10 cellular contexts compared by ENCODE assay signal in genomic region chr15:40367038-40367672, GRCh38. TPM values are rescaled to one million over a fixed set of nuclear protein-coding genes. Genes with fewer than 3 reads are reported as not detected.
DNase-seq lines count a peak whose midpoint lies in the region; ATAC-seq and TF ChIP-seq lines count a peak whose summit lies in the region.
"Had no signal": no experiment of that assay in that cellular context is flagged by ENCODE, and none has a peak within 500 bp of the region (broad histone marks: within the 10 kb centered on the region; RNA-seq: fewer than 3 reads in every experiment).

No MANE protein-coding gene starts in this region.

- no peak for TF ChIP-seq CTCF in heart left ventricle (IDR thresholded peaks at IDR 0.05)

- H3K9ac ChIP-seq in ES-I3 (ENCODE audit: low read depth, low read length), result peak overlapping the region; percentile 17; the same call in 1 of the 2 replicates

- peak overlapping the region; percentile 93 for H3K4me3 Mint-ChIP-seq in T-helper 17 cell

- H3K27me3 Mint-ChIP-seq in T-helper 17 cell, result no peaks in the 10 kb centered on the region

- TF ChIP-seq POLR2A in heart left ventricle (IDR thresholded peaks at IDR 0.05), result no peak

- H3K9me3 ChIP-seq in ES-I3 (ENCODE audit: control insufficient read depth, insufficient read depth, low read length) (no peaks in the 10 kb centered on the region; the same call in 1 of the 2 replicates), T-helper 17 cell (ENCODE audit: control insufficient read depth, low read length, poor library complexity, severe bottlenecking) (no peaks in the 10 kb centered on the region), heart left ventricle (no peaks in the 10 kb centered on the region)
- H3K9me3 ChIP-seq: ovary had no signal

- no peak for ATAC-seq in T-helper 17 cell
- ATAC-seq in heart left ventricle, result peak; percentile 85 to 94 (median 90)
- ATAC-seq in HG03378 (IDR thresholded peaks at IDR 0.05; ENCODE audit: unreplicated experiment), result no peak
- no peak for ATAC-seq in HG02970 (IDR thresholded peaks at IDR 0.05; ENCODE audit: low FRiP score, unreplicated experiment)

- H3K27ac Mint-ChIP-seq in T-helper 17 cell, result peak overlapping the region; percentile 91

- peak overlapping the region; percentile 11 to 95 (median 86) for H3K27ac ChIP-seq in heart left ventricle
- H3K27ac ChIP-seq: ovary, SK-N-MC had no signal

- H3K4me1 Mint-ChIP-seq in T-helper 17 cell, result peaks cover 27% of the 10 kb centered on the region

- intact Hi-C loops in heart left ventricle (cut with DNase I), result loop anchor here in 7 of 10 donors (2.0 to 10.0 kb wide), 7 partner anchors 26 to 55 kb away; partner anchors contain the start of genes INAFM2 (in 4 of the 7), CCDC9B (in 1 of the 7) and IVD (in 1 of the 7)

- 58 to 71% (median 60%) methylated on average over 14 to 15 of the region's 15 CpGs for WGBS in heart left ventricle, 4 donors

- no peaks in the 10 kb centered on the region for H3K27me3 ChIP-seq in heart left ventricle
- H3K27me3 ChIP-seq: ovary had no signal

- peak overlapping the region in 8 of 12 donors; percentile 37 to 59 (median 49) for H3K4me3 ChIP-seq in heart left ventricle

- DNase-seq in T-helper 17 cell (no peak), heart left ventricle (peak; percentile 88 to 95 (median 89)), putamen (ENCODE audit: low spot score) (peak; percentile 62), NCI-H82 treated with DMSO at 0.1 percent for 48 hours (lab: John Stamatoyannopoulos, UW; ENCODE audit: unreplicated experiment) (no peak)
- DNase-seq in stimulated activated CD4-positive, alpha-beta T cell treated with anti-CD3 and anti-CD28 coated beads, Interleukin-2, amount 100 ng/mL, for 48 hours, result no peak

- no peaks in the 10 kb centered on the region for H3K36me3 Mint-ChIP-seq in T-helper 17 cell (ENCODE audit: low read depth)

- H3K36me3 ChIP-seq in ES-I3 (ENCODE audit: insufficient read depth, low read length) (no peaks in the 10 kb centered on the region), heart left ventricle (no peaks in the 10 kb centered on the region)
- H3K36me3 ChIP-seq: ovary had no signal

- peaks cover 2% of the 10 kb centered on the region; the same call in 1 of the 2 replicates for H3K4me1 ChIP-seq in ES-I3 (ENCODE audit: insufficient read depth, low read length)
- H3K4me1 ChIP-seq in heart left ventricle, result peaks cover 0 to 35% (median 20%) of the 10 kb centered on the region in 12 donors

RNA-seq across cellular contexts. Expression of gene DISP2, which starts 9.1 kb away (rescaled TPM):
- total RNA-seq in T-helper 17 cell, result under 1 TPM; 0.02 to 0.03 TPM
- total RNA-seq in heart left ventricle, result 1 to 10 TPM in 2 of 9 donors, under 1 TPM in 7; 0.13 to 1.1 (median 0.40) TPM
- 1 to 10 TPM in 1 of 2 donors, under 1 TPM in 1; 0.10 to 1.8 TPM for polyA plus RNA-seq in heart left ventricle

RNA-seq across cellular contexts. Expression of gene KNSTRN, which starts 15.4 kb away (rescaled TPM):
- 1 to 10 TPM; 2.2 to 4.9 TPM for total RNA-seq in T-helper 17 cell
- 10 to 100 TPM in 4 of 9 donors, 1 to 10 TPM in 5; 8.9 to 20.1 (median 9.9) TPM for total RNA-seq in heart left ventricle
- 10 to 100 TPM in 1 of 2 donors, 1 to 10 TPM in 1; 8.0 to 16.7 TPM for polyA plus RNA-seq in heart left ventricle

RNA-seq across cellular contexts. Expression of gene PHGR1, which starts 16.3 kb away (rescaled TPM):
- not detected for total RNA-seq in T-helper 17 cell
- not detected for total RNA-seq in heart left ventricle
- polyA plus RNA-seq in heart left ventricle, result 1 to 10 TPM in 1 of 2 donors, under 1 TPM in 1; 0.71 to 1.4 TPM

RNA-seq across cellular contexts. Expression of gene CCDC9B, which starts 26.4 kb away (rescaled TPM):
- total RNA-seq in T-helper 17 cell (1 to 10 TPM; 4.1 to 5.3 TPM), heart left ventricle (100 to 1,000 TPM in 7 of 9 donors, 10 to 100 TPM in 2; 54.1 to 165 (median 119) TPM)
- 100 to 1,000 TPM in 1 of 2 donors, 10 to 100 TPM in 1; 38.0 to 121 TPM for polyA plus RNA-seq in heart left ventricle

RNA-seq across cellular contexts. Expression of gene IVD, which starts 38.4 kb away (rescaled TPM):
- total RNA-seq in T-helper 17 cell (10 to 100 TPM; 30.1 to 37.0 TPM), heart left ventricle (100 to 1,000 TPM in 4 of 9 donors, 10 to 100 TPM in 5; 72.1 to 130 (median 99.8) TPM)
- polyA plus RNA-seq in heart left ventricle, result 10 to 100 TPM; 52.9 to 56.2 TPM

Comparison
In these comparisons a context has a peak if more than half of its experiments do, and no peak if none do; other contexts are left out.
1. ATAC-seq: peak in heart left ventricle (4 of 4); none in T-helper 17 cell (single experiment), HG03378 (single experiment) and HG02970 (single experiment).
2. DNase-seq: peak in heart left ventricle (5 of 5) and putamen (single experiment); none in T-helper 17 cell (0 of 3), NCI-H82 treated with DMSO at 0.1 percent for 48 hours (single experiment) and stimulated activated CD4-positive, alpha-beta T cell treated with anti-CD3 and anti-CD28 coated beads, Interleukin-2, amount 100 ng/mL, for 48 hours (0 of 2).